9 cellular contexts compared by ENCODE assay signal in genomic region chr2:120238728-120239487, GRCh38. TPM values are rescaled to one million over a fixed set of nuclear protein-coding genes. Genes with fewer than 3 reads are reported as not detected.
DNase-seq lines count a peak whose midpoint lies in the region; ATAC-seq and TF ChIP-seq lines count a peak whose summit lies in the region.
"Had no signal": no experiment of that assay in that cellular context is flagged by ENCODE, and none has a peak within 500 bp of the region (broad histone marks: within the 10 kb centered on the region; RNA-seq: fewer than 3 reads in every experiment).

No MANE protein-coding gene starts in this region.

- ATAC-seq in GM19455 (IDR thresholded peaks at IDR 0.05; ENCODE audit: unreplicated experiment): no peak

- H3K9me3 ChIP-seq in esophagus squamous epithelium (no peaks in the 10 kb centered on the region), neural progenitor cell (ENCODE audit: low read depth) (no peaks in the 10 kb centered on the region), WERI-Rb-1 (ENCODE audit: severe bottlenecking) (no peaks in the 10 kb centered on the region)

- H4K20me1 ChIP-seq in neural progenitor cell (ENCODE audit: low read depth): no peaks in the 10 kb centered on the region

- H3K4me3 ChIP-seq in esophagus squamous epithelium (peak overlapping the region in 1 of 4 donors; percentile 18), neural progenitor cell (no peak overlapping the region), WERI-Rb-1 (ENCODE audit: low read depth, low read length) (no peak overlapping the region)

- peaks cover 2% of the 10 kb centered on the region for H3K9me3 Mint-ChIP-seq in neural progenitor cell

- no peak for TF ChIP-seq CTCF in esophagus squamous epithelium (IDR thresholded peaks at IDR 0.05)
- no peak for TF ChIP-seq CTCF in neural progenitor cell (IDR thresholded peaks at IDR 0.05)
- no peak for TF ChIP-seq CTCF in GM13977 (IDR thresholded peaks at IDR 0.05; ENCODE audit: extremely low read depth, insufficient read depth, missing control alignments)
- no peak for TF ChIP-seq CTCF in WERI-Rb-1 (IDR thresholded peaks at IDR 0.05; ENCODE audit: low read depth, low read length)
- no peak for TF ChIP-seq CTCF in GM20000 (IDR thresholded peaks at IDR 0.05; ENCODE audit: extremely low read depth, missing control alignments)

- no peak for TF ChIP-seq POLR2A in esophagus squamous epithelium (IDR thresholded peaks at IDR 0.05)

- H3K27ac ChIP-seq in esophagus squamous epithelium: peak overlapping the region; percentile 63 to 80 (median 76)
- peak overlapping the region; percentile 93 for H3K27ac ChIP-seq in neural progenitor cell
- H3K27ac ChIP-seq in WERI-Rb-1: no peak overlapping the region

- H3K4me1 Mint-ChIP-seq in neural progenitor cell: peaks cover 32% of the 10 kb centered on the region

- H3K36me3 ChIP-seq in esophagus squamous epithelium (no peaks in the 10 kb centered on the region), neural progenitor cell (no peaks in the 10 kb centered on the region), WERI-Rb-1 (no peaks in the 10 kb centered on the region)

- no peaks in the 10 kb centered on the region for H3K27me3 ChIP-seq in esophagus squamous epithelium
- H3K27me3 ChIP-seq in neural progenitor cell: no peaks in the 10 kb centered on the region
- no peaks in the 10 kb centered on the region for H3K27me3 ChIP-seq in WERI-Rb-1 (ENCODE audit: insufficient read depth, low read depth, severe bottlenecking)

- peaks cover 38% of the 10 kb centered on the region for H3F3A ChIP-seq in neural progenitor cell (ENCODE audit: low read depth)

- no peaks in the 10 kb centered on the region for H3K79me2 ChIP-seq in neural progenitor cell (ENCODE audit: low read depth)

- in situ Hi-C loops in GM13977 (cut with MboI; ENCODE audit: low pct_unique_long_range_greater_than_20kb, low sequenced_read_pairs, unreplicated experiment): no loop called here

- DNase-seq in CD1c-positive myeloid dendritic cell (ENCODE audit: extremely low spot score) (peak; percentile 67), RKO (ENCODE audit: low spot score) (peak; percentile 86), esophagus squamous epithelium (lab: John Stamatoyannopoulos, UW) (no peak), neural progenitor cell (ENCODE audit: low spot score) (no peak), GM13977 (ENCODE audit: low spot score) (no peak), WERI-Rb-1 (no peak), GM20000 (ENCODE audit: low spot score) (no peak)
- DNase-seq: stimulated activated CD4-positive, alpha-beta T cell treated with anti-CD3 and anti-CD28 coated beads, Interleukin-4, amount 100 ng/mL, for 24 hours had no signal

- H3K4me2 ChIP-seq in neural progenitor cell: peak overlapping the region; percentile 61

- no peak overlapping the region for H3K9ac ChIP-seq in neural progenitor cell

- H3K27me3 Mint-ChIP-seq in neural progenitor cell (ENCODE audit: insufficient read depth, low read depth): peaks cover 8% of the 10 kb centered on the region

- H3K4me1 ChIP-seq in esophagus squamous epithelium (peaks cover 5 to 45% (median 34%) of the 10 kb centered on the region in 3 donors), neural progenitor cell (peaks cover 37% of the 10 kb centered on the region)

- intact Hi-C loops in esophagus squamous epithelium (cut with DNase I): no loop called here

- H2AFZ ChIP-seq in neural progenitor cell (replicated peaks): no peak overlapping the region

- H3K27ac Mint-ChIP-seq in neural progenitor cell: no peak overlapping the region

- 53 to 56% methylated on average over 18 to 20 of the region's 22 CpGs for WGBS in esophagus squamous epithelium, 2 donors

- H3K36me3 Mint-ChIP-seq in neural progenitor cell: no peaks in the 10 kb centered on the region

- H3K4me3 Mint-ChIP-seq in neural progenitor cell: no peak overlapping the region

RNA-seq across cellular contexts. Expression of gene RALB, which starts 13.7 kb away (rescaled TPM):
- total RNA-seq in esophagus squamous epithelium: 10 to 100 TPM; 50.2 to 99.2 (median 64.8) TPM
- 55.3 and 79.8 TPM in 2 replicates for total RNA-seq in neural progenitor cell (ENCODE audit: low replicate concordance)

RNA-seq across cellular contexts. Expression of gene TMEM185B, which starts 15.7 kb away (rescaled TPM):
- total RNA-seq in esophagus squamous epithelium: 10 to 100 TPM; 20.9 to 24.8 (median 23.3) TPM
- 11.1 and 15.3 TPM in 2 replicates for total RNA-seq in neural progenitor cell (ENCODE audit: low replicate concordance)

Comparison
In these comparisons a context has a peak if more than half of its experiments do, and no peak if none do; other contexts are left out.
1. DNase-seq: peak in CD1c-positive myeloid dendritic cell (single experiment) and RKO (single experiment); none in esophagus squamous epithelium (single experiment), neural progenitor cell (single experiment), GM13977 (single experiment), WERI-Rb-1 (single experiment) and GM20000 (single experiment).